In the genomic region with DNA sequence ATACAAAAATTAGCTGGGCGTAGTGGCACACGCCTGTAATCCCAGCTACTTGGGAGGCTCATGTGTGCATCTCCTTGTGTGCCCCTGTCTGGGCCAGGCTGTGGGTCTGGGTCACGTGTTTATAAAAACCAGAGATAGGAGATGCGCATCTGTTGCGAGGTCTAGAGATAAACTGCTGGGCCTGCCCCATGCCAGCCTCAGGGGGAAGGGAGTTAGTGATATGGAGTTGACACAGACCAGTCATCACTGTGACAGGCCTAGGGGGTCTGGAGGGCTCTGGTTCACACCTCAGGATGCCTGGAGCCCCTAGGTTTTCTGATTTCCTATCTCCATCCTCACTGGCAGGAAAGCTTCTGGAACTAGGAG, we compare ENCODE assay signal across 11 cellular contexts. TPM values are rescaled to one million over a fixed set of nuclear protein-coding genes. Genes with fewer than 3 reads are reported as not detected.
DNase-seq lines count a peak whose midpoint lies in the region; ATAC-seq, FAIRE-seq and TF ChIP-seq lines count a peak whose summit lies in the region.
"Not testable (repeated sequence)": the region's sequence is repeated elsewhere in the genome, so short reads cannot be mapped to it uniquely, and the experiment has no call there.
"Had no signal": no experiment of that assay in that cellular context is flagged by ENCODE, and none has a peak within 500 bp of the region (broad histone marks: within the 10 kb centered on the region; RNA-seq: fewer than 3 reads in every experiment).

No MANE protein-coding gene starts in this region.

- BruUV-seq in K562 (replicated peaks; lab: Mats Ljungman, UMichigan) = not testable (repeated sequence)

- H3K79me2 ChIP-seq in OCI-LY3 (ENCODE audit: low read length); K562 (ENCODE audit: control insufficient read depth, insufficient read depth, low read length): not testable (repeated sequence)

- ATAC-seq in T-cell (replicated peaks in 1 of 4); K562: not testable (repeated sequence)
- ATAC-seq in naive thymus-derived CD4-positive, alpha-beta T cell = peak; percentile 8

- not testable (repeated sequence) for TF ChIP-seq RAD21 in K562 (CRISPR knock-in tag; conservative IDR thresholded peaks at IDR 0.05 in 1 of 2, IDR thresholded peaks at IDR 0.05 in 1 of 2)

- POLR2A ChIA-PET in T-cell (lab: Charles Lee); K562 (lab: Yijun Ruan, JAX): not testable (repeated sequence)
- POLR2A ChIA-PET in activated CD4-positive, alpha-beta memory T cell treated with anti-CD3 and anti-CD28 coated beads, Interleukin-2, amount 10 ng/mL, durations not matched to agents 7 days and 5 days (lab: Charles Lee) = interaction anchor here (2.6 to 4.2 kb wide), 3 partner anchors 9 to 39 kb away, joined by 12 to 35 read pairs (median 23); partner anchors contain the start of gene NOL6
- POLR2A ChIA-PET in naive thymus-derived CD4-positive, alpha-beta T cell (lab: Charles Lee) = interaction anchor here (0.9 to 2.8 kb wide), 5 partner anchors 9 to 40 kb away, joined by 3 to 11 read pairs (median 5); no protein-coding TSS in a partner anchor

- not testable (repeated sequence) for TF ChIP-seq POLR2A in K562 (conservative IDR thresholded peaks at IDR 0.05)

- in situ Hi-C loops in K562 (cut with MboI) = not testable (repeated sequence)

- H3K9me3 Mint-ChIP-seq in T-cell; activated CD4-positive, alpha-beta memory T cell treated with anti-CD3 and anti-CD28 coated beads, Interleukin-2, amount 10 ng/mL, durations not matched to agents 7 days and 5 days; activated naive CD4-positive, alpha-beta T cell treated with anti-CD3 and anti-CD28 coated beads, Interleukin-2, amount 10 ng/mL, durations not matched to agents 7 days and 5 days; naive thymus-derived CD4-positive, alpha-beta T cell: not testable (repeated sequence)

- H3K27me3 ChIP-seq in OCI-LY3 (ENCODE audit: low read depth, low read length); K562 (ENCODE audit: control insufficient read depth in 2 of 2, insufficient read depth in 2 of 2, low read length in 2 of 2); naive thymus-derived CD4-positive, alpha-beta T cell (ENCODE audit: control insufficient read depth in 2 of 2, insufficient read depth in 2 of 2, low read length in 2 of 2): not testable (repeated sequence)

- TF ChIP-seq CTCF in OCI-LY3 (IDR thresholded peaks at IDR 0.05; ENCODE audit: low read depth, low read length); K562 (IDR thresholded peaks at IDR 0.05 in 2 of 3, conservative IDR thresholded peaks at IDR 0.05 in 1 of 3; ENCODE audit: insufficient read depth in 2 of 3, low read depth in 1 of 3, low read length in 3 of 3): not testable (repeated sequence)

- H3K9ac ChIP-seq in OCI-LY3 (ENCODE audit: low read length); K562 (ENCODE audit: insufficient read depth in 1 of 2, low read depth in 2 of 2, low read length in 2 of 2): not testable (repeated sequence)

- H3K27me3 Mint-ChIP-seq in T-cell; activated CD4-positive, alpha-beta memory T cell treated with anti-CD3 and anti-CD28 coated beads, Interleukin-2, amount 10 ng/mL, durations not matched to agents 7 days and 5 days; activated naive CD4-positive, alpha-beta T cell treated with anti-CD3 and anti-CD28 coated beads, Interleukin-2, amount 10 ng/mL, durations not matched to agents 7 days and 5 days; naive thymus-derived CD4-positive, alpha-beta T cell: not testable (repeated sequence)

- H2AFZ ChIP-seq in OCI-LY3 (ENCODE audit: low read depth, low read length); K562 (ENCODE audit: low read depth, low read length): not testable (repeated sequence)

- not testable (repeated sequence) for DNase-seq in GM18507 (ENCODE audit: extremely low spot score, insufficient read length, low read depth); T-cell; activated CD4-positive, alpha-beta memory T cell treated with anti-CD3 and anti-CD28 coated beads, Interleukin-2, amount 10 ng/mL, durations not matched to agents 7 days and 5 days; activated naive CD4-positive, alpha-beta T cell treated with anti-CD3 and anti-CD28 coated beads, Interleukin-2, amount 10 ng/mL, durations not matched to agents 7 days and 5 days; K562 (ENCODE audit: extremely low read depth in 1 of 4, low spot score in 3 of 4); naive thymus-derived CD4-positive, alpha-beta T cell

- peak overlapping the region in 2 of 3 donors; percentile 13 to 75 for H3K4me3 Mint-ChIP-seq in T-cell
- H3K4me3 Mint-ChIP-seq in activated CD4-positive, alpha-beta memory T cell treated with anti-CD3 and anti-CD28 coated beads, Interleukin-2, amount 10 ng/mL, durations not matched to agents 7 days and 5 days; activated naive CD4-positive, alpha-beta T cell treated with anti-CD3 and anti-CD28 coated beads, Interleukin-2, amount 10 ng/mL, durations not matched to agents 7 days and 5 days: not testable (repeated sequence)
- peak overlapping the region in 9 of 10 donors; percentile 30 to 72 (median 68) for H3K4me3 Mint-ChIP-seq in naive thymus-derived CD4-positive, alpha-beta T cell

- not testable (repeated sequence) for H3K9me3 ChIP-seq in OCI-LY3 (ENCODE audit: insufficient read depth, low read length); K562 (replicated peaks; ENCODE audit: control insufficient read depth, insufficient read depth, low read depth, low read length); naive thymus-derived CD4-positive, alpha-beta T cell (ENCODE audit: control insufficient read depth in 2 of 3, low read length in 3 of 3)

- H3K9me1 ChIP-seq in K562 (ENCODE audit: control insufficient read depth, insufficient read depth, low read length) = not testable (repeated sequence)

- peaks cover 71 to 77% (median 74%) of the 10 kb centered on the region in 3 donors for H3K4me1 Mint-ChIP-seq in T-cell
- H3K4me1 Mint-ChIP-seq in activated CD4-positive, alpha-beta memory T cell treated with anti-CD3 and anti-CD28 coated beads, Interleukin-2, amount 10 ng/mL, durations not matched to agents 7 days and 5 days = peaks cover 66% of the 10 kb centered on the region
- peaks cover 79% of the 10 kb centered on the region for H3K4me1 Mint-ChIP-seq in activated naive CD4-positive, alpha-beta T cell treated with anti-CD3 and anti-CD28 coated beads, Interleukin-2, amount 10 ng/mL, durations not matched to agents 7 days and 5 days
- peaks cover 49 to 68% (median 64%) of the 10 kb centered on the region in 7 donors for H3K4me1 Mint-ChIP-seq in naive thymus-derived CD4-positive, alpha-beta T cell

- H3K36me3 ChIP-seq in OCI-LY3 (replicated peaks; ENCODE audit: low read depth, low read length); K562 (ENCODE audit: control insufficient read depth, insufficient read depth, low read length); naive thymus-derived CD4-positive, alpha-beta T cell (ENCODE audit: control insufficient read depth in 2 of 3, insufficient read depth in 3 of 3, low read length in 3 of 3): not testable (repeated sequence)

- FAIRE-seq in GM18507 (lab: Jason Lieb, UNC) (peak; percentile 54), K562 (lab: Jason Lieb, UNC) (peak; percentile 72)

- H3K4me2 ChIP-seq in OCI-LY3 (ENCODE audit: low read length) = 0 out of 2 replicates have a peak overlapping the region, but pooled peaks have one; percentile 51
- not testable (repeated sequence) for H3K4me2 ChIP-seq in K562 (ENCODE audit: insufficient read depth, low read length)

- not testable (repeated sequence) for H3K4me3 ChIP-seq in OCI-LY3 (ENCODE audit: low read length); K562; naive thymus-derived CD4-positive, alpha-beta T cell (ENCODE audit: low read length)

- not testable (repeated sequence) for TF ChIP-seq EP300 in K562 (IDR thresholded peaks at IDR 0.05; ENCODE audit: low read length)

- H3K4me1 ChIP-seq in OCI-LY3 (ENCODE audit: low read length) (peaks cover 55% of the 10 kb centered on the region), K562 (replicated peaks in 1 of 2; ENCODE audit: control insufficient read depth in 2 of 2, insufficient read depth in 2 of 2, low read length in 2 of 2) (peaks cover 10 to 13% of the 10 kb centered on the region in 2 experiments)
- H3K4me1 ChIP-seq in naive thymus-derived CD4-positive, alpha-beta T cell (ENCODE audit: control insufficient read depth in 2 of 2, insufficient read depth in 2 of 2, low read length in 2 of 2) = peaks cover 46 to 62% of the 10 kb centered on the region in 2 donors

- H3K27ac Mint-ChIP-seq in T-cell = peak overlapping the region; percentile 89 to 90
- H3K27ac Mint-ChIP-seq in activated CD4-positive, alpha-beta memory T cell treated with anti-CD3 and anti-CD28 coated beads, Interleukin-2, amount 10 ng/mL, durations not matched to agents 7 days and 5 days = peak overlapping the region; percentile 82
- peak overlapping the region; percentile 90 for H3K27ac Mint-ChIP-seq in activated naive CD4-positive, alpha-beta T cell treated with anti-CD3 and anti-CD28 coated beads, Interleukin-2, amount 10 ng/mL, durations not matched to agents 7 days and 5 days
- H3K27ac Mint-ChIP-seq in naive thymus-derived CD4-positive, alpha-beta T cell = peak overlapping the region; percentile 68 to 95 (median 87)

- H3K27ac ChIP-seq in OCI-LY3 (ENCODE audit: low read length) = peak overlapping the region; percentile 63; the same call in 1 of the 2 replicates
- not testable (repeated sequence) for H3K27ac ChIP-seq in K562 (ENCODE audit: extremely low read depth, low read depth, low read length)
- peak overlapping the region; percentile 37 for H3K27ac ChIP-seq in naive thymus-derived CD4-positive, alpha-beta T cell (ENCODE audit: low read depth, low read length)

- CTCF ChIA-PET in T-cell (lab: Charles Lee) = interaction anchor here (0.6 to 2.2 kb wide), 4 partner anchors 9 to 18 kb away, joined by 3 to 12 read pairs (median 3); no protein-coding TSS in a partner anchor
- CTCF ChIA-PET in activated CD4-positive, alpha-beta memory T cell treated with anti-CD3 and anti-CD28 coated beads, Interleukin-2, amount 10 ng/mL, durations not matched to agents 7 days and 5 days (lab: Charles Lee) = interaction anchor here (2.6 to 12.3 kb wide), 5 partner anchors 11 to 49 kb away, joined by 15 to 278 read pairs (median 72); partner anchors contain the start of genes AQP7 and NOL6
- CTCF ChIA-PET in activated naive CD4-positive, alpha-beta T cell treated with anti-CD3 and anti-CD28 coated beads, Interleukin-2, amount 10 ng/mL, durations not matched to agents 7 days and 5 days (lab: Charles Lee) = interaction anchor here (1.0 to 15.7 kb wide), 5 partner anchors 14 to 168 kb away, joined by 3 to 255 read pairs (median 36); partner anchors contain the start of genes AQP7 and NOL6
- CTCF ChIA-PET in K562 (lab: Yijun Ruan, JAX; ENCODE audit: low intra/inter-chr PET ratio) = not testable (repeated sequence)
- CTCF ChIA-PET in naive thymus-derived CD4-positive, alpha-beta T cell (lab: Charles Lee) = interaction anchor here (1.2 to 8.5 kb wide), 6 partner anchors 9 to 51 kb away, joined by 3 to 134 read pairs (median 16); partner anchors contain the start of genes AQP7 and NOL6

- not testable (repeated sequence) for H3K36me3 Mint-ChIP-seq in T-cell; activated CD4-positive, alpha-beta memory T cell treated with anti-CD3 and anti-CD28 coated beads, Interleukin-2, amount 10 ng/mL, durations not matched to agents 7 days and 5 days (ENCODE audit: low read depth); activated naive CD4-positive, alpha-beta T cell treated with anti-CD3 and anti-CD28 coated beads, Interleukin-2, amount 10 ng/mL, durations not matched to agents 7 days and 5 days; naive thymus-derived CD4-positive, alpha-beta T cell

- intact Hi-C loops in K562 (cut with micrococcal nuclease) = loop anchor here (5.0 to 10.0 kb wide), 2 partner anchors 37 to 170 kb away; no protein-coding TSS in a partner anchor
- intact Hi-C loops in naive thymus-derived CD4-positive, alpha-beta T cell (cut with micrococcal nuclease) = not testable (repeated sequence)

- 60% methylated on average over 3 of the region's 5 CpGs for WGBS in K562 (ENCODE audit: insufficient coverage, low coverage, missing lambda C conversion rate)

- H4K20me1 ChIP-seq in OCI-LY3 (ENCODE audit: insufficient read depth, low read length); K562 (replicated peaks; ENCODE audit: control insufficient read depth, insufficient read depth, low read length): not testable (repeated sequence)

RNA-seq across cellular contexts. Expression of gene AQP3, which starts 7.3 kb away (rescaled TPM):
- total RNA-seq in T-cell (100 to 1,000 TPM in 3 of 5 donors, 10 to 100 TPM in 2; 85.7 to 130 (median 111) TPM), K562 (2014; rRNA removed) (17.6 and 26.9 TPM in 2 replicates), K562 (2014; rRNA removed; fragmentation: Illumina TruSeq; extraction: Trizol) (11.1 and 12.8 TPM in 2 replicates), K562 (2015; rRNA removed; fragmentation: Illumina TruSeq; extraction: Trizol) (13.3 and 15.1 TPM in 2 replicates), K562 (2021) (25.5 and 27.1 TPM in 2 replicates)
- total RNA-seq in activated CD4-positive, alpha-beta memory T cell treated with anti-CD3 and anti-CD28 coated beads, Interleukin-2, amount 10 ng/mL, durations not matched to agents 7 days and 5 days = 100 to 1,000 TPM; 162 to 167 TPM
- 13.3 and 46.7 TPM in 2 replicates for total RNA-seq in K562 (2011; cell fraction: chromatin; rRNA removed; ENCODE audit: low replicate concordance)
- 57.8 and 76.0 TPM in 2 replicates for total RNA-seq in K562 (2011; cell fraction: nucleolus; rRNA removed)
- 30.8 and 35.2 TPM in 2 replicates for total RNA-seq in K562 (2011; cell fraction: nucleoplasm; rRNA removed)
- polyA plus RNA-seq in K562 (2011; rRNA removed) (25.8 and 31.5 TPM in 2 replicates), K562 (2014; fragmentation: Illumina TruSeq; extraction: Trizol) (25.0 and 30.0 TPM in 2 replicates), K562 (2014; fragmentation: Nextera tagmentation; extraction: Ambion mirVana) (1 to 10 TPM; 4.2 to 6.0 TPM), K562 (2014; rRNA removed) (25.3 and 29.9 TPM in 2 replicates)
- polyA plus RNA-seq in K562 (2011; cell fraction: cytosol; rRNA removed) = 51.7 and 150 TPM in 2 replicates
- polyA plus RNA-seq in K562 (2011; cell fraction: nucleus; rRNA removed) = 29.5 and 64.4 TPM in 2 replicates
- polyA plus RNA-seq in K562 (2012) = 11.3 and 35.0 TPM in 2 replicates
- 12.9 and 30.5 TPM in 2 replicates for polyA minus RNA-seq in K562 (2011; rRNA and poly(A)+ RNA removed)
- 34.6 and 39.6 TPM in 2 replicates for polyA minus RNA-seq in K562 (2011; cell fraction: cytosol; rRNA and poly(A)+ RNA removed)
- polyA minus RNA-seq in K562 (2011; cell fraction: nucleus; rRNA and poly(A)+ RNA removed) = 6.3 and 7.5 TPM in 2 replicates
- total RNA-seq in naive thymus-derived CD4-positive, alpha-beta T cell = 100 to 1,000 TPM in 3 of 5 experiments, 10 to 100 TPM in 2; 53.3 to 173 (median 110) TPM
- polyA plus RNA-seq in naive thymus-derived CD4-positive, alpha-beta T cell = 100 to 1,000 TPM; 178 to 252 TPM
- total RNA-seq: GM23248, SK-MEL-5 had no signal

RNA-seq across cellular contexts. Expression of gene NOL6, which starts 19.1 kb away (rescaled TPM):
- total RNA-seq in T-cell = 10 to 100 TPM; 35.1 to 57.6 (median 47.1) TPM
- 10 to 100 TPM; 21.6 to 22.4 TPM for total RNA-seq in activated CD4-positive, alpha-beta memory T cell treated with anti-CD3 and anti-CD28 coated beads, Interleukin-2, amount 10 ng/mL, durations not matched to agents 7 days and 5 days
- 80.3 and 225 TPM in 2 replicates for total RNA-seq in K562 (2011; cell fraction: chromatin; rRNA removed; ENCODE audit: low replicate concordance)
- total RNA-seq in K562 (2011; cell fraction: nucleolus; rRNA removed) = 122 and 123 TPM in 2 replicates
- total RNA-seq in K562 (2011; cell fraction: nucleoplasm; rRNA removed) = 77.3 and 80.3 TPM in 2 replicates
- total RNA-seq in K562 (2014; rRNA removed) = 23.0 and 37.0 TPM in 2 replicates
- total RNA-seq in K562 (2014; rRNA removed; fragmentation: Illumina TruSeq; extraction: Trizol) = 23.0 and 27.0 TPM in 2 replicates
- total RNA-seq in K562 (2015; rRNA removed; fragmentation: Illumina TruSeq; extraction: Trizol) = 29.8 and 31.0 TPM in 2 replicates
- 58.9 and 61.1 TPM in 2 replicates for total RNA-seq in K562 (2021)
- polyA plus RNA-seq in K562 (2011; rRNA removed) = 23.5 and 42.1 TPM in 2 replicates
- 21.5 and 30.8 TPM in 2 replicates for polyA plus RNA-seq in K562 (2011; cell fraction: cytosol; rRNA removed)
- polyA plus RNA-seq in K562 (2011; cell fraction: nucleus; rRNA removed) = 106 and 124 TPM in 2 replicates
- 25.7 and 37.3 TPM in 2 replicates for polyA plus RNA-seq in K562 (2012)
- 49.9 and 51.2 TPM in 2 replicates for polyA plus RNA-seq in K562 (2014; fragmentation: Illumina TruSeq; extraction: Trizol)
- 1 to 10 TPM; 7.7 to 9.4 TPM for polyA plus RNA-seq in K562 (2014; fragmentation: Nextera tagmentation; extraction: Ambion mirVana)
- polyA plus RNA-seq in K562 (2014; rRNA removed) = 33.5 and 35.0 TPM in 2 replicates
- polyA minus RNA-seq in K562 (2011; rRNA and poly(A)+ RNA removed) = 24.9 and 28.2 TPM in 2 replicates
- 21.5 and 28.5 TPM in 2 replicates for polyA minus RNA-seq in K562 (2011; cell fraction: cytosol; rRNA and poly(A)+ RNA removed)
- polyA minus RNA-seq in K562 (2011; cell fraction: nucleus; rRNA and poly(A)+ RNA removed) = 39.3 and 50.3 TPM in 2 replicates
- total RNA-seq in naive thymus-derived CD4-positive, alpha-beta T cell = 10 to 100 TPM; 34.0 to 48.0 (median 44.0) TPM
- polyA plus RNA-seq in naive thymus-derived CD4-positive, alpha-beta T cell = 10 to 100 TPM; 14.2 to 30.0 TPM

RNA-seq across cellular contexts. Expression of gene AQP7, which starts 52.3 kb away (rescaled TPM):
- total RNA-seq in T-cell (1 to 10 TPM in 1 of 5 donors, under 1 TPM in 4; 0.20 to 1.4 (median 0.44) TPM), K562 (2014; rRNA removed) (not detected in 2 replicates), K562 (2014; rRNA removed; fragmentation: Illumina TruSeq; extraction: Trizol) (0.06 TPM in 1 of 2 replicates, not detected in the other), K562 (2015; rRNA removed; fragmentation: Illumina TruSeq; extraction: Trizol) (not detected in 2 replicates), K562 (2021) (0.04 and 0.13 TPM in 2 replicates)
- under 1 TPM; 0.40 to 0.55 TPM for total RNA-seq in activated CD4-positive, alpha-beta memory T cell treated with anti-CD3 and anti-CD28 coated beads, Interleukin-2, amount 10 ng/mL, durations not matched to agents 7 days and 5 days
- 0.70 and 1.6 TPM in 2 replicates for total RNA-seq in K562 (2011; cell fraction: chromatin; rRNA removed; ENCODE audit: low replicate concordance)
- 0.50 and 1.3 TPM in 2 replicates for total RNA-seq in K562 (2011; cell fraction: nucleolus; rRNA removed)
- total RNA-seq in K562 (2011; cell fraction: nucleoplasm; rRNA removed) = 1.3 and 2.0 TPM in 2 replicates
- polyA plus RNA-seq in K562 (2011; rRNA removed) (0.50 and 0.53 TPM in 2 replicates), K562 (2014; fragmentation: Illumina TruSeq; extraction: Trizol) (0.07 and 0.15 TPM in 2 replicates), K562 (2014; fragmentation: Nextera tagmentation; extraction: Ambion mirVana) (under 1 TPM in 1 of 2 experiments, not detected in 1; 0.11 TPM), K562 (2014; rRNA removed) (0.04 and 0.46 TPM in 2 replicates)
- 0.25 and 1.5 TPM in 2 replicates for polyA plus RNA-seq in K562 (2011; cell fraction: cytosol; rRNA removed)
- polyA plus RNA-seq in K562 (2011; cell fraction: nucleus; rRNA removed) = 1.5 and 1.9 TPM in 2 replicates
- polyA plus RNA-seq in K562 (2012) = 0.17 and 0.66 TPM in 2 replicates
- polyA minus RNA-seq in K562 (2011; rRNA and poly(A)+ RNA removed) = 0.18 and 0.81 TPM in 2 replicates
- polyA minus RNA-seq in K562 (2011; cell fraction: cytosol; rRNA and poly(A)+ RNA removed) = not detected in 2 replicates
- 0.22 TPM in 1 of 2 replicates, not detected in the other for polyA minus RNA-seq in K562 (2011; cell fraction: nucleus; rRNA and poly(A)+ RNA removed)
- total RNA-seq in naive thymus-derived CD4-positive, alpha-beta T cell = 1 to 10 TPM in 3 of 5 experiments, under 1 TPM in 2; 0.32 to 1.9 (median 1.1) TPM
- polyA plus RNA-seq in naive thymus-derived CD4-positive, alpha-beta T cell = under 1 TPM in 1 of 2 donors, not detected in 1; 0.53 TPM
- total RNA-seq: Daoy, GM23248, MCF 10A, SK-MEL-5 had no signal
- polyA plus RNA-seq: GM23248 had no signal
